8 cellular contexts compared by ENCODE assay signal in genomic region chr7:94907420-94908203, GRCh38. TPM values are rescaled to one million over a fixed set of nuclear protein-coding genes. Genes with fewer than 3 reads are reported as not detected.
DNase-seq lines count a peak whose midpoint lies in the region; ATAC-seq and TF ChIP-seq lines count a peak whose summit lies in the region.

TSS of gene PPP1R9A (plus strand) at chr7:94907594. CDS start at chr7:94910114, 2,520 bp downstream.

- peaks cover 7% of the 10 kb centered on the region for H3K4me1 Mint-ChIP-seq in stimulated activated naive CD8-positive, alpha-beta T cell treated with anti-CD3 and anti-CD28 coated beads, Interleukin-15, amount 100 ng/mL, for 72 hours

- CTCF ChIA-PET in HEK293T (lab: Yijun Ruan, JAX) = no interaction called here

- TF ChIP-seq CTCF in liver (IDR thresholded peaks at IDR 0.05; ENCODE audit: low read depth, low read length, missing input control) = peak; percentile 23

- H3K27me3 Mint-ChIP-seq in stimulated activated naive CD8-positive, alpha-beta T cell treated with anti-CD3 and anti-CD28 coated beads, Interleukin-15, amount 100 ng/mL, for 72 hours = peaks cover 49% of the 10 kb centered on the region

- H3K27ac Mint-ChIP-seq in stimulated activated naive CD8-positive, alpha-beta T cell treated with anti-CD3 and anti-CD28 coated beads, Interleukin-15, amount 100 ng/mL, for 72 hours = no peak within 1 kb of the TSS

- ATAC-seq in stimulated activated naive CD8-positive, alpha-beta T cell treated with anti-CD3 and anti-CD28 coated beads, Interleukin-15, amount 100 ng/mL, for 72 hours = peak; percentile 67

- no peaks in the 10 kb centered on the region for H3K9me3 Mint-ChIP-seq in stimulated activated naive CD8-positive, alpha-beta T cell treated with anti-CD3 and anti-CD28 coated beads, Interleukin-15, amount 100 ng/mL, for 72 hours

- TF ChIP-seq RAD21 in liver (IDR thresholded peaks at IDR 0.05) = peak in 1 of 2 donors; percentile 61

- H3K36me3 ChIP-seq in liver (ENCODE audit: control insufficient read depth in 4 of 4, insufficient read depth in 3 of 4, low read depth in 1 of 4, low read length in 3 of 4) = no peaks in the 10 kb centered on the region

- H3K4me3 ChIP-seq in liver (ENCODE audit: low read depth in 1 of 3, low read length in 3 of 3) = peak within 1 kb of the TSS in 2 of 3 donors; percentile 80 to 89

- peak within 1 kb of the TSS; percentile 49 to 57 for H3K4me3 Mint-ChIP-seq in stimulated activated naive CD8-positive, alpha-beta T cell treated with anti-CD3 and anti-CD28 coated beads, Interleukin-15, amount 100 ng/mL, for 72 hours

- 3% methylated on average over 95 of the region's 95 CpGs for WGBS in liver

- peaks cover 0 to 15% (median 0%) of the 10 kb centered on the region in 4 donors for H3K27me3 ChIP-seq in liver (ENCODE audit: control insufficient read depth in 4 of 4, insufficient read depth in 4 of 4, low read length in 3 of 4)

- no peaks in the 10 kb centered on the region for H3K9me3 ChIP-seq in liver (ENCODE audit: control insufficient read depth in 4 of 4, low read length in 3 of 4)

- POLR2A ChIA-PET in HEK293T (lab: Yijun Ruan, JAX) = no interaction called here

- H3K4me1 ChIP-seq in liver (ENCODE audit: control insufficient read depth in 4 of 4, insufficient read depth in 4 of 4, low read length in 3 of 4) = peaks cover 0 to 9% (median 7%) of the 10 kb centered on the region in 4 donors

- no peak within 1 kb of the TSS for H3K9ac ChIP-seq in liver (ENCODE audit: low read depth in 1 of 2, low read length in 2 of 2)

- DNase-seq in Ammon's horn (ENCODE audit: low spot score) (peak; percentile 67), HEK293T (ENCODE audit: extremely low spot score) (peak; percentile 64), NCI-H82 (lab: John Stamatoyannopoulos, UW) (peak; percentile 93), dermis blood vessel endothelial cell (peak; percentile 27), SIG-M5 (lab: John Stamatoyannopoulos, UW) (no peak)
- DNase-seq in stimulated activated naive CD8-positive, alpha-beta T cell treated with anti-CD3 and anti-CD28 coated beads, Interleukin-15, amount 100 ng/mL, for 72 hours = no peak
- no peak for DNase-seq in stimulated activated naive CD4-positive, alpha-beta T cell treated with Interleukin-2 at 50 U/mL for 16 hours (lab: John Stamatoyannopoulos, UW)

- peak within 1 kb of the TSS in 1 of 2 donors; percentile 28 for H3K27ac ChIP-seq in liver (ENCODE audit: low read depth in 1 of 2, low read length in 2 of 2)

TF ChIP-seq in HEK293T, 16 proteins besides CTCF, POLR2A, EP300 and RAD21:
- TF ChIP-seq L3MBTL2 (conservative IDR thresholded peaks at IDR 0.05) (peak; percentile 63), TARDBP (IDR thresholded peaks at IDR 0.05) (no peak), ARNT (IDR thresholded peaks at IDR 0.05) (no peak), LEF1 (IDR thresholded peaks at IDR 0.05; ENCODE audit: borderline replicate concordance) (no peak)
- TF ChIP-seq, protein P1, sequence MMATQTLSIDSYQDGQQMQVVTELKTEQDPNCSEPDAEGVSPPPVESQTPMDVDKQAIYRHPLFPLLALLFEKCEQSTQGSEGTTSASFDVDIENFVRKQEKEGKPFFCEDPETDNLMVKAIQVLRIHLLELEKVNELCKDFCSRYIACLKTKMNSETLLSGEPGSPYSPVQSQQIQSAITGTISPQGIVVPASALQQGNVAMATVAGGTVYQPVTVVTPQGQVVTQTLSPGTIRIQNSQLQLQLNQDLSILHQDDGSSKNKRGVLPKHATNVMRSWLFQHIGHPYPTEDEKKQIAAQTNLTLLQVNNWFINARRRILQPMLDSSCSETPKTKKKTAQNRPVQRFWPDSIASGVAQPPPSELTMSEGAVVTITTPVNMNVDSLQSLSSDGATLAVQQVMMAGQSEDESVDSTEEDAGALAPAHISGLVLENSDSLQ (IDR thresholded peaks at IDR 0.05) = no peak
TF ChIP-seq in HEK293T: peak in this region for 1.

TF ChIP-seq in liver, 16 proteins besides CTCF, POLR2A, EP300 and RAD21:
- TF ChIP-seq, protein P2, sequence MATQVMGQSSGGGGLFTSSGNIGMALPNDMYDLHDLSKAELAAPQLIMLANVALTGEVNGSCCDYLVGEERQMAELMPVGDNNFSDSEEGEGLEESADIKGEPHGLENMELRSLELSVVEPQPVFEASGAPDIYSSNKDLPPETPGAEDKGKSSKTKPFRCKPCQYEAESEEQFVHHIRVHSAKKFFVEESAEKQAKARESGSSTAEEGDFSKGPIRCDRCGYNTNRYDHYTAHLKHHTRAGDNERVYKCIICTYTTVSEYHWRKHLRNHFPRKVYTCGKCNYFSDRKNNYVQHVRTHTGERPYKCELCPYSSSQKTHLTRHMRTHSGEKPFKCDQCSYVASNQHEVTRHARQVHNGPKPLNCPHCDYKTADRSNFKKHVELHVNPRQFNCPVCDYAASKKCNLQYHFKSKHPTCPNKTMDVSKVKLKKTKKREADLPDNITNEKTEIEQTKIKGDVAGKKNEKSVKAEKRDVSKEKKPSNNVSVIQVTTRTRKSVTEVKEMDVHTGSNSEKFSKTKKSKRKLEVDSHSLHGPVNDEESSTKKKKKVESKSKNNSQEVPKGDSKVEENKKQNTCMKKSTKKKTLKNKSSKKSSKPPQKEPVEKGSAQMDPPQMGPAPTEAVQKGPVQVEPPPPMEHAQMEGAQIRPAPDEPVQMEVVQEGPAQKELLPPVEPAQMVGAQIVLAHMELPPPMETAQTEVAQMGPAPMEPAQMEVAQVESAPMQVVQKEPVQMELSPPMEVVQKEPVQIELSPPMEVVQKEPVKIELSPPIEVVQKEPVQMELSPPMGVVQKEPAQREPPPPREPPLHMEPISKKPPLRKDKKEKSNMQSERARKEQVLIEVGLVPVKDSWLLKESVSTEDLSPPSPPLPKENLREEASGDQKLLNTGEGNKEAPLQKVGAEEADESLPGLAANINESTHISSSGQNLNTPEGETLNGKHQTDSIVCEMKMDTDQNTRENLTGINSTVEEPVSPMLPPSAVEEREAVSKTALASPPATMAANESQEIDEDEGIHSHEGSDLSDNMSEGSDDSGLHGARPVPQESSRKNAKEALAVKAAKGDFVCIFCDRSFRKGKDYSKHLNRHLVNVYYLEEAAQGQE (IDR thresholded peaks at IDR 0.05) = no peak
- TF ChIP-seq HNF4G (IDR thresholded peaks at IDR 0.05) (no peak), ATF3 (IDR thresholded peaks at IDR 0.05) (no peak), JUND (IDR thresholded peaks at IDR 0.05) (no peak), HNF4A (conservative IDR thresholded peaks at IDR 0.05) (no peak), EGR1 (IDR thresholded peaks at IDR 0.05; ENCODE audit: low read depth in 2 of 2) (no peak), RXRA (IDR thresholded peaks at IDR 0.05) (no peak), GABPA (IDR thresholded peaks at IDR 0.05 in 1 of 2, conservative IDR thresholded peaks at IDR 0.05 in 1 of 2) (no peak), FOXA2 (IDR thresholded peaks at IDR 0.05) (no peak), FOXA1 (IDR thresholded peaks at IDR 0.05) (no peak), YY1 (IDR thresholded peaks at IDR 0.05) (no peak), SP1 (IDR thresholded peaks at IDR 0.05) (no peak), TAF1 (conservative IDR thresholded peaks at IDR 0.05) (no peak)
- TF ChIP-seq, protein P3, sequence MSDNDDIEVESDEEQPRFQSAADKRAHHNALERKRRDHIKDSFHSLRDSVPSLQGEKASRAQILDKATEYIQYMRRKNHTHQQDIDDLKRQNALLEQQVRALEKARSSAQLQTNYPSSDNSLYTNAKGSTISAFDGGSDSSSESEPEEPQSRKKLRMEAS (IDR thresholded peaks at IDR 0.05) = no peak
- TF ChIP-seq, protein P4, sequence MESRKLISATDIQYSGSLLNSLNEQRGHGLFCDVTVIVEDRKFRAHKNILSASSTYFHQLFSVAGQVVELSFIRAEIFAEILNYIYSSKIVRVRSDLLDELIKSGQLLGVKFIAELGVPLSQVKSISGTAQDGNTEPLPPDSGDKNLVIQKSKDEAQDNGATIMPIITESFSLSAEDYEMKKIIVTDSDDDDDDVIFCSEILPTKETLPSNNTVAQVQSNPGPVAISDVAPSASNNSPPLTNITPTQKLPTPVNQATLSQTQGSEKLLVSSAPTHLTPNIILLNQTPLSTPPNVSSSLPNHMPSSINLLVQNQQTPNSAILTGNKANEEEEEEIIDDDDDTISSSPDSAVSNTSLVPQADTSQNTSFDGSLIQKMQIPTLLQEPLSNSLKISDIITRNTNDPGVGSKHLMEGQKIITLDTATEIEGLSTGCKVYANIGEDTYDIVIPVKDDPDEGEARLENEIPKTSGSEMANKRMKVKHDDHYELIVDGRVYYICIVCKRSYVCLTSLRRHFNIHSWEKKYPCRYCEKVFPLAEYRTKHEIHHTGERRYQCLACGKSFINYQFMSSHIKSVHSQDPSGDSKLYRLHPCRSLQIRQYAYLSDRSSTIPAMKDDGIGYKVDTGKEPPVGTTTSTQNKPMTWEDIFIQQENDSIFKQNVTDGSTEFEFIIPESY (IDR thresholded peaks at IDR 0.05) = no peak

RNA-seq across cellular contexts. Expression of gene PPP1R9A, which starts in this region (rescaled TPM):
- total RNA-seq in dermis blood vessel endothelial cell (16.2 and 19.2 TPM in 2 replicates), liver (1 to 10 TPM; 4.1 to 5.4 TPM)
- polyA plus RNA-seq in liver = 1 to 10 TPM in 1 of 2 donors, under 1 TPM in 1; 0.17 to 1.4 TPM

Comparison
In these comparisons a context has a peak if more than half of its experiments do, and no peak if none do; other contexts are left out.
1. DNase-seq: peak in Ammon's horn (single experiment), HEK293T (single experiment), NCI-H82 (single experiment) and dermis blood vessel endothelial cell (single experiment); none in stimulated activated naive CD8-positive, alpha-beta T cell treated with anti-CD3 and anti-CD28 coated beads, Interleukin-15, amount 100 ng/mL, for 72 hours (0 of 2), SIG-M5 (single experiment) and stimulated activated naive CD4-positive, alpha-beta T cell treated with Interleukin-2 at 50 U/mL for 16 hours (single experiment).